Comparison of ENCODE assay signal across 11 cellular contexts in genomic region chr5:131272365-131273123, GRCh38. TPM values are rescaled to one million over a fixed set of nuclear protein-coding genes. Genes with fewer than 3 reads are reported as not detected.
DNase-seq lines count a peak whose midpoint lies in the region; ATAC-seq and TF ChIP-seq lines count a peak whose summit lies in the region.
"Had no signal": no experiment of that assay in that cellular context is flagged by ENCODE, and none has a peak within 500 bp of the region (broad histone marks: within the 10 kb centered on the region; RNA-seq: fewer than 3 reads in every experiment).

No MANE protein-coding gene starts in this region.

- H3K9me3 ChIP-seq in BLaER1 (no peaks in the 10 kb centered on the region), HAP-1 (no peaks in the 10 kb centered on the region), stomach (no peaks in the 10 kb centered on the region)
- H3K9me3 ChIP-seq: upper lobe of right lung had no signal

- H3K36me3 ChIP-seq in BLaER1 (peaks cover 18% of the 10 kb centered on the region; the same call in 1 of the 2 replicates), HAP-1 (replicated peaks) (no peaks in the 10 kb centered on the region), stomach (no peaks in the 10 kb centered on the region)
- H3K36me3 ChIP-seq: upper lobe of right lung had no signal

- H3K4me2 ChIP-seq in BLaER1: peak overlapping the region; percentile 51

- 71 to 76% (median 74%) methylated on average over 6 of the region's 6 CpGs for WGBS in stomach, 5 donors

- no peak for TF ChIP-seq POLR2A in stomach (IDR thresholded peaks at IDR 0.05)

- intact Hi-C loops in stomach (cut with DNase I; ENCODE audit: low total_unique reads): no loop called here

- H3K27ac ChIP-seq in BLaER1: peak overlapping the region; percentile 43; the same call in 1 of the 2 replicates
- peak overlapping the region in 2 of 5 donors; percentile 1 to 21 for H3K27ac ChIP-seq in stomach
- H3K27ac ChIP-seq: upper lobe of right lung, VCaP had no signal

- H3K27me3 ChIP-seq in BLaER1 (no peaks in the 10 kb centered on the region), HAP-1 (ENCODE audit: low read depth) (no peaks in the 10 kb centered on the region), stomach (no peaks in the 10 kb centered on the region)
- H3K27me3 ChIP-seq: upper lobe of right lung had no signal

- H3K4me3 ChIP-seq in BLaER1 (no peak overlapping the region), GM12865 (ENCODE audit: low read depth, low read length) (peak overlapping the region; percentile 57), HAP-1 (no peak overlapping the region), stomach (no peak overlapping the region)
- H3K4me3 ChIP-seq: upper lobe of right lung had no signal

- no peak overlapping the region for H3K9ac ChIP-seq in BLaER1

- peak; percentile 63 for DNase-seq in GM12865 (ENCODE audit: low read depth)
- no peak for DNase-seq in activated naive CD8-positive, alpha-beta T cell treated with anti-CD3 and anti-CD28 coated beads, Interleukin-2, amount 50 U/mL, for 24 hours
- DNase-seq in HAP-1 (ENCODE audit: low spot score in 2 of 2): no peak
- DNase-seq in SHP77 (lab: John Stamatoyannopoulos, UW): no peak
- no peak for DNase-seq in stomach
- DNase-seq: stimulated activated CD4-positive, alpha-beta T cell treated with anti-CD3 and anti-CD28 coated beads, Interleukin-4, amount 100 ng/mL, for 24 hours; upper lobe of right lung had no signal

- peak; percentile 28 for ATAC-seq in HG03565 (IDR thresholded peaks at IDR 0.05; ENCODE audit: unreplicated experiment)
- peak; percentile 70 for ATAC-seq in activated naive CD8-positive, alpha-beta T cell treated with anti-CD3 and anti-CD28 coated beads, Interleukin-2, amount 50 U/mL, for 24 hours
- no peak for ATAC-seq in HG02759 (IDR thresholded peaks at IDR 0.05; ENCODE audit: unreplicated experiment)
- ATAC-seq: upper lobe of right lung had no signal

- no peaks in the 10 kb centered on the region for H3K27me3 Mint-ChIP-seq in activated naive CD8-positive, alpha-beta T cell treated with anti-CD3 and anti-CD28 coated beads, Interleukin-2, amount 50 U/mL, for 24 hours

- peaks cover 89% of the 10 kb centered on the region for H3K4me1 Mint-ChIP-seq in activated naive CD8-positive, alpha-beta T cell treated with anti-CD3 and anti-CD28 coated beads, Interleukin-2, amount 50 U/mL, for 24 hours

- H3K4me1 ChIP-seq in BLaER1 (peaks cover 37% of the 10 kb centered on the region), HAP-1 (peaks cover 4% of the 10 kb centered on the region; the same call in 1 of the 2 replicates), stomach (peaks cover 7 to 66% (median 22%) of the 10 kb centered on the region in 4 donors)

- no peaks in the 10 kb centered on the region for H3K9me3 Mint-ChIP-seq in activated naive CD8-positive, alpha-beta T cell treated with anti-CD3 and anti-CD28 coated beads, Interleukin-2, amount 50 U/mL, for 24 hours

- in situ Hi-C loops in HAP-1 (cut with MboI; ENCODE audit: low sequenced_read_pairs): no loop called here

- H3K36me3 Mint-ChIP-seq in activated naive CD8-positive, alpha-beta T cell treated with anti-CD3 and anti-CD28 coated beads, Interleukin-2, amount 50 U/mL, for 24 hours (ENCODE audit: low read depth): peaks cover 9% of the 10 kb centered on the region

- no peak for TF ChIP-seq EP300 in stomach (IDR thresholded peaks at IDR 0.05)

- peaks cover 81% of the 10 kb centered on the region for H4K20me1 ChIP-seq in BLaER1

- peak overlapping the region; percentile 98 for H3K27ac Mint-ChIP-seq in activated naive CD8-positive, alpha-beta T cell treated with anti-CD3 and anti-CD28 coated beads, Interleukin-2, amount 50 U/mL, for 24 hours

- TF ChIP-seq CTCF in GM12865 (IDR thresholded peaks at IDR 0.05; ENCODE audit: insufficient read depth, low read depth, low read length, missing control alignments) (no peak), stomach (IDR thresholded peaks at IDR 0.05) (no peak)

- H3K4me3 Mint-ChIP-seq in activated naive CD8-positive, alpha-beta T cell treated with anti-CD3 and anti-CD28 coated beads, Interleukin-2, amount 50 U/mL, for 24 hours: peak overlapping the region; percentile 85

RNA-seq across cellular contexts. Expression of gene CDC42SE2, which starts 8.7 kb away (rescaled TPM):
- 10 to 100 TPM; 11.0 to 87.9 (median 23.7) TPM for total RNA-seq in stomach
- 10 to 100 TPM; 13.3 to 35.0 (median 17.6) TPM for polyA plus RNA-seq in stomach
